Comparison of ENCODE assay signal across 1 cellular context in genomic region chr22:43004362-43005035, GRCh38.
TF ChIP-seq lines count a peak whose summit lies in the region.

No MANE protein-coding gene starts in this region.

TF ChIP-seq in HEK293, 187 proteins besides CTCF, POLR2A, EP300 and RAD21 (continued from another document):
- peak; percentile 51; the same call in 1 of the 2 replicates for TF ChIP-seq PRDM6 (tag by site-specific recombination; IDR thresholded peaks at IDR 0.05)
- TF ChIP-seq PRDM10 (tag by site-specific recombination; IDR thresholded peaks at IDR 0.05): 0 out of 2 replicates have a peak, but pooled peaks have one; percentile 19
- peak; percentile 24; the same call in 1 of the 2 replicates for TF ChIP-seq ZNF629 (tag by site-specific recombination; IDR thresholded peaks at IDR 0.05)
- TF ChIP-seq ZNF449 (tag by site-specific recombination; IDR thresholded peaks at IDR 0.05): no peak
- TF ChIP-seq FEZF1 (tag by site-specific recombination; IDR thresholded peaks at IDR 0.05): peak; percentile 41; the same call in 1 of the 2 replicates
- TF ChIP-seq ZNF664 (tag by site-specific recombination; IDR thresholded peaks at IDR 0.05): 0 out of 2 replicates have a peak, but pooled peaks have one; percentile 25
- TF ChIP-seq ZNF610 (tag by site-specific recombination; IDR thresholded peaks at IDR 0.05; ENCODE audit: borderline replicate concordance): no peak
- 0 out of 2 replicates have a peak, but pooled peaks have one; percentile 26 for TF ChIP-seq ZBTB8A (tag by site-specific recombination; IDR thresholded peaks at IDR 0.05)
TF ChIP-seq in HEK293: peak in this region for 11.
